ENCODE assay signal across 2 cellular contexts in genomic region chr12:12219664-12220063, GRCh38.
TF ChIP-seq lines count a peak whose summit lies in the region.

No MANE protein-coding gene starts in this region.

TF ChIP-seq in GM23338, 12 proteins besides CTCF, POLR2A, EP300 and RAD21:
- no peak for TF ChIP-seq EZH2 (IDR thresholded peaks at IDR 0.05; ENCODE audit: low read depth, unreplicated experiment)
- no peak for TF ChIP-seq ETS1 (IDR thresholded peaks at IDR 0.05)
- no peak for TF ChIP-seq NANOG (IDR thresholded peaks at IDR 0.05; ENCODE audit: borderline replicate concordance)
- TF ChIP-seq EZH2phosphoT487 (IDR thresholded peaks at IDR 0.05; ENCODE audit: unreplicated experiment), result no peak
- no peak for TF ChIP-seq ZNF462 (CRISPR knock-in tag; IDR thresholded peaks at IDR 0.05)
- no peak for TF ChIP-seq POLR2AphosphoS5 (IDR thresholded peaks at IDR 0.05; ENCODE audit: low read depth)
- no peak for TF ChIP-seq CREB1 (CRISPR knock-in tag; IDR thresholded peaks at IDR 0.05; ENCODE audit: low read depth)
- no peak for TF ChIP-seq ZNF331 (CRISPR knock-in tag; IDR thresholded peaks at IDR 0.05; ENCODE audit: low read depth)
- TF ChIP-seq ZNF114 (CRISPR knock-in tag; IDR thresholded peaks at IDR 0.05), result no peak
- TF ChIP-seq STAT1 (IDR thresholded peaks at IDR 0.05; ENCODE audit: unreplicated experiment), result no peak
- no peak for TF ChIP-seq JUNB (IDR thresholded peaks at IDR 0.05; ENCODE audit: unreplicated experiment)
- TF ChIP-seq REST (IDR thresholded peaks at IDR 0.05; ENCODE audit: unreplicated experiment), result no peak

TF ChIP-seq in HepG2, 621 proteins besides CTCF, POLR2A, EP300 and RAD21:
- TF ChIP-seq ZNF441 (CRISPR knock-in tag; IDR thresholded peaks at IDR 0.05; ENCODE audit: borderline replicate concordance) (no peak), PITX1 (CRISPR knock-in tag; IDR thresholded peaks at IDR 0.05) (peak; percentile 18; the same call in 1 of the 2 replicates), HNF1B (CRISPR knock-in tag; IDR thresholded peaks at IDR 0.05) (0 out of 2 replicates have a peak, but pooled peaks have one; percentile 23), CREM (IDR thresholded peaks at IDR 0.05) (0 out of 2 replicates have a peak, but pooled peaks have one; percentile 17), CREM (CRISPR knock-in tag; IDR thresholded peaks at IDR 0.05) (no peak), AHDC1 (CRISPR knock-in tag; IDR thresholded peaks at IDR 0.05; ENCODE audit: borderline replicate concordance) (peak; percentile 15; the same call in 1 of the 2 replicates), HNF4A (CRISPR knock-in tag; IDR thresholded peaks at IDR 0.05) (peak; percentile 12; the same call in 1 of the 2 replicates), TBX2 (CRISPR knock-in tag; IDR thresholded peaks at IDR 0.05; ENCODE audit: borderline replicate concordance) (0 out of 2 replicates have a peak, but pooled peaks have one; percentile 37), SMAD1 (CRISPR knock-in tag; IDR thresholded peaks at IDR 0.05; ENCODE audit: borderline replicate concordance, low read depth) (no peak), BORCS8-MEF2B (CRISPR knock-in tag; IDR thresholded peaks at IDR 0.05) (no peak), PCBP2 (optimal IDR thresholded peaks at IDR 0.05; ENCODE audit: low read depth, low read length, poor library complexity, severe bottlenecking) (no peak), RARA (CRISPR knock-in tag; IDR thresholded peaks at IDR 0.05) (peak; percentile 58; the same call in 1 of the 2 replicates), NR2F6 (IDR thresholded peaks at IDR 0.05) (peak; percentile 26; the same call in 1 of the 2 replicates), NR2F6 (CRISPR knock-in tag; IDR thresholded peaks at IDR 0.05) (no peak; the same call in 1 of the 2 replicates), RXRB (CRISPR knock-in tag; IDR thresholded peaks at IDR 0.05; ENCODE audit: borderline replicate concordance) (peak; percentile 44; the same call in 1 of the 2 replicates), MEIS2 (CRISPR knock-in tag; IDR thresholded peaks at IDR 0.05) (peak; percentile 17; the same call in 1 of the 2 replicates), ZNF614 (CRISPR knock-in tag; IDR thresholded peaks at IDR 0.05; ENCODE audit: borderline replicate concordance) (no peak), HOXA3 (CRISPR knock-in tag; IDR thresholded peaks at IDR 0.05) (peak; percentile 33; the same call in 1 of the 2 replicates), ZNF292 (CRISPR knock-in tag; IDR thresholded peaks at IDR 0.05; ENCODE audit: borderline replicate concordance, low read depth) (0 out of 2 replicates have a peak, but pooled peaks have one; percentile 42), MED1 (CRISPR knock-in tag; IDR thresholded peaks at IDR 0.05) (peak; percentile 37; the same call in 1 of the 2 replicates), ELF1 (CRISPR knock-in tag; IDR thresholded peaks at IDR 0.05) (0 out of 2 replicates have a peak, but pooled peaks have one; percentile 20), HOMEZ (CRISPR knock-in tag; IDR thresholded peaks at IDR 0.05; ENCODE audit: low read depth) (peak; percentile 67), ZMYM3 (CRISPR knock-in tag; IDR thresholded peaks at IDR 0.05) (peak; percentile 23; the same call in 1 of the 2 replicates), RFX3 (CRISPR knock-in tag; IDR thresholded peaks at IDR 0.05) (no peak), KAT2B (IDR thresholded peaks at IDR 0.05; ENCODE audit: borderline replicate concordance, low read depth, low read length) (no peak), MBD4 (IDR thresholded peaks at IDR 0.05; ENCODE audit: borderline replicate concordance, low read length) (no peak), ZNF331 (CRISPR knock-in tag; IDR thresholded peaks at IDR 0.05) (0 out of 2 replicates have a peak, but pooled peaks have one; percentile 13), ZEB1 (IDR thresholded peaks at IDR 0.05; ENCODE audit: insufficient replicate concordance, low read depth) (no peak), SALL2 (CRISPR knock-in tag; IDR thresholded peaks at IDR 0.05) (no peak), NFRKB (IDR thresholded peaks at IDR 0.05) (no peak)
TF ChIP-seq in HepG2: peak in this region for 17.
